2 cellular contexts compared by ENCODE assay signal in the genomic region with DNA sequence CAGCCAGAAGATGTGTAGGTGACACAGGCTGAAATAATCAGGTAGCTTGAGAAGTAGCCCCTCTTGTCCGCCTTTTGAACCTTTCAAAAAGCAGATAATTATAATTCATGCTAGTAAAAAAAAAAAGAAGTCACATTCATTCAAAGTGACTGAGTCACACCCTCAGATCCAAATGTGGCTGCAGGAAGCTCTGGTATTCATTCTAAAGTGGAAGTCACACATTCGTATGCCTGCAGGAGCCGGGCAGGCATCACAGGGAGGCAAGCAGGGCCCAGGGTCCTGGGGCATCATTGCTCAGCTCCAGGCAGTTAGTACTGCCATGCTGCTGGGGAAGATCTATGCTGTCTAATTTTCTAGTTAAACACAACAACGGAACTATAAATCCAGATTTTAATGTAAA.
TF ChIP-seq lines count a peak whose summit lies in the region.

No MANE protein-coding gene starts in this region.

TF ChIP-seq in IMR-90, 13 proteins besides CTCF, POLR2A, EP300 and RAD21:
- TF ChIP-seq MAFK (IDR thresholded peaks at IDR 0.05; ENCODE audit: low read depth, low read length) (no peak), MAZ (IDR thresholded peaks at IDR 0.05; ENCODE audit: borderline replicate concordance, low read depth, low read length) (no peak), FOS (IDR thresholded peaks at IDR 0.05; ENCODE audit: low read depth, low read length) (no peak), CEBPB (IDR thresholded peaks at IDR 0.05; ENCODE audit: low read depth, low read length) (no peak), CHD1 (IDR thresholded peaks at IDR 0.05; ENCODE audit: low read depth, low read length) (no peak), RFX5 (IDR thresholded peaks at IDR 0.05; ENCODE audit: low read depth, low read length) (no peak)

TF ChIP-seq in WTC11, 78 proteins besides CTCF, POLR2A, EP300 and RAD21:
- TF ChIP-seq ZNF138 (CRISPR knock-in tag; conservative IDR thresholded peaks at IDR 0.05) (no peak), ZNF317 (CRISPR knock-in tag; IDR thresholded peaks at IDR 0.05; ENCODE audit: borderline replicate concordance, low read depth) (no peak), NR3C1 (CRISPR knock-in tag; conservative IDR thresholded peaks at IDR 0.05; ENCODE audit: low read depth) (no peak)
